In genomic region chr6:124854338-124854922, GRCh38 we compare ENCODE assay signal across 11 cellular contexts.
DNase-seq lines count a peak whose midpoint lies in the region; ATAC-seq and TF ChIP-seq lines count a peak whose summit lies in the region.
"Had no signal": no experiment of that assay in that cellular context is flagged by ENCODE, and none has a peak within 500 bp of the region (broad histone marks: within the 10 kb centered on the region; RNA-seq: fewer than 3 reads in every experiment).

No MANE protein-coding gene starts in this region.

- H4K20me1 ChIP-seq in hepatocyte (ENCODE audit: insufficient read depth, poor library complexity, severe bottlenecking) = no peaks in the 10 kb centered on the region

- H3K18ac ChIP-seq in mesenchymal stem cell (ENCODE audit: low read depth in 1 of 2, low read length in 2 of 2) = no peak overlapping the region

- H4K91ac ChIP-seq in mesenchymal stem cell (ENCODE audit: low read length) = no peak overlapping the region

- WGBS in hepatocyte (ENCODE audit: low lambda C conversion rate, missing lambda C conversion rate) = 51% methylated on average over 1 of the region's 1 CpG
- no CpG with 5 or more reads among the region's 1 CpG for WGBS in mesenchymal stem cell

- no peak for TF ChIP-seq CTCF in HEK293 (tag by site-specific recombination; IDR thresholded peaks at IDR 0.05)
- TF ChIP-seq CTCF in RWPE1 (conservative IDR thresholded peaks at IDR 0.05; ENCODE audit: low read depth) = peak; percentile 37
- TF ChIP-seq CTCF in hepatocyte (IDR thresholded peaks at IDR 0.05; ENCODE audit: poor library complexity) = peak; percentile 50

- CTCF ChIA-PET in HEK293 (lab: Yijun Ruan, JAX) = interaction anchor here (0.6 to 2.1 kb wide), 19 partner anchors 9 to 1985 kb away, joined by 3 to 11 read pairs (median 4); no protein-coding TSS in a partner anchor
- CTCF ChIA-PET in RWPE1 (lab: Yijun Ruan, JAX) = interaction anchor here (0.6 to 0.8 kb wide), 4 partner anchors 51 to 1610 kb away, joined by 3 to 5 read pairs (median 3); no protein-coding TSS in a partner anchor

- no peak overlapping the region for H3K9ac ChIP-seq in mesenchymal stem cell (ENCODE audit: low read length)

- H3K9me3 ChIP-seq in HEK293 (ENCODE audit: control insufficient read depth, insufficient read depth, low read depth, low read length) (no peaks in the 10 kb centered on the region), hepatocyte (ENCODE audit: low read depth) (no peaks in the 10 kb centered on the region), mesenchymal stem cell (ENCODE audit: control insufficient read depth, low read length) (no peaks in the 10 kb centered on the region)
- H3K9me3 ChIP-seq: Peyer's patch, tibial artery had no signal

- no peaks in the 10 kb centered on the region for H3K79me2 ChIP-seq in hepatocyte

- no peaks in the 10 kb centered on the region for H3K79me1 ChIP-seq in mesenchymal stem cell (replicated peaks; ENCODE audit: low read length, poor library complexity, severe bottlenecking)

- no peak overlapping the region for H2BK5ac ChIP-seq in mesenchymal stem cell (ENCODE audit: low read depth, low read length, poor library complexity, severe bottlenecking)

- no peaks in the 10 kb centered on the region for H3K9me2 ChIP-seq in hepatocyte (replicated peaks; ENCODE audit: insufficient read depth)

- H3K23ac ChIP-seq in mesenchymal stem cell (ENCODE audit: low read length in 2 of 2) = no peak overlapping the region

- no peak overlapping the region for H2AK5ac ChIP-seq in mesenchymal stem cell (ENCODE audit: low read length, severe bottlenecking)

- no peak overlapping the region for H2BK120ac ChIP-seq in mesenchymal stem cell (ENCODE audit: low read depth, low read length)

- POLR2A ChIA-PET in HEK293 (lab: Yijun Ruan, JAX) = no interaction called here
- POLR2A ChIA-PET in RWPE1 (lab: Yijun Ruan, JAX; ENCODE audit: low non-redundant PET) = no interaction called here

- ATAC-seq in HG03280 (IDR thresholded peaks at IDR 0.05; ENCODE audit: unreplicated experiment) = no peak

- H3K27me3 ChIP-seq in hepatocyte (no peaks in the 10 kb centered on the region), mesenchymal stem cell (ENCODE audit: control insufficient read depth in 1 of 2, insufficient read depth in 1 of 2, low read length in 2 of 2) (no peaks in the 10 kb centered on the region)
- H3K27me3 ChIP-seq: Peyer's patch, tibial artery had no signal

- H2BK12ac ChIP-seq in mesenchymal stem cell (ENCODE audit: low read length in 2 of 2) = no peak overlapping the region

- H3K4me1 ChIP-seq in HEK293 (ENCODE audit: control insufficient read depth, insufficient read depth, low read length) (no peaks in the 10 kb centered on the region), hepatocyte (ENCODE audit: insufficient read depth) (no peaks in the 10 kb centered on the region), mesenchymal stem cell (ENCODE audit: control insufficient read depth, insufficient read depth, low read depth, low read length) (no peaks in the 10 kb centered on the region)
- H3K4me1 ChIP-seq: Peyer's patch, tibial artery had no signal

- no peak overlapping the region for H3K4me3 ChIP-seq in HEK293 (ENCODE audit: low read depth, low read length)
- H3K4me3 ChIP-seq in hepatocyte = no peak overlapping the region
- no peak overlapping the region for H3K4me3 ChIP-seq in mesenchymal stem cell (ENCODE audit: insufficient read depth in 1 of 2, low read depth in 1 of 2, low read length in 2 of 2)
- H3K4me3 ChIP-seq: Peyer's patch, tibial artery had no signal

- H3K36me3 ChIP-seq in HEK293 (ENCODE audit: control insufficient read depth in 2 of 2, insufficient read depth in 1 of 2, low read length in 2 of 2) = no peaks in the 10 kb centered on the region
- H3K36me3 ChIP-seq in hepatocyte (replicated peaks; ENCODE audit: insufficient read depth, low read depth) = no peaks in the 10 kb centered on the region
- no peaks in the 10 kb centered on the region for H3K36me3 ChIP-seq in mesenchymal stem cell (ENCODE audit: control insufficient read depth in 1 of 2, insufficient read depth in 2 of 2, low read depth in 1 of 2, low read length in 2 of 2)
- H3K36me3 ChIP-seq: Peyer's patch, tibial artery had no signal

- no peak overlapping the region for H4K8ac ChIP-seq in mesenchymal stem cell (ENCODE audit: low read length)

- H2AFZ ChIP-seq in hepatocyte (no peak overlapping the region), mesenchymal stem cell (ENCODE audit: low read depth, low read length) (no peak overlapping the region)

- H3K4me2 ChIP-seq in hepatocyte (no peak overlapping the region), mesenchymal stem cell (ENCODE audit: low read length, poor library complexity, severe bottlenecking) (no peak overlapping the region)

- no peak overlapping the region for H3K4ac ChIP-seq in mesenchymal stem cell (ENCODE audit: low read depth in 1 of 2, low read length in 2 of 2)

- H3K14ac ChIP-seq in mesenchymal stem cell (ENCODE audit: low read length in 2 of 2) = no peak overlapping the region

- H3K27ac ChIP-seq in HEK293 (ENCODE audit: extremely low read depth, low read depth, low read length) (no peak overlapping the region), RWPE1 (no peak overlapping the region), hepatocyte (no peak overlapping the region), mesenchymal stem cell (ENCODE audit: low read length, poor library complexity, severe bottlenecking) (no peak overlapping the region)
- H3K27ac ChIP-seq: Peyer's patch, tibial artery had no signal

- H2BK15ac ChIP-seq in mesenchymal stem cell (ENCODE audit: low read depth, poor library complexity, severe bottlenecking) = no peak overlapping the region

- peak; percentile 9 for DNase-seq in COLO829 (ENCODE audit: low spot score)
- DNase-seq in RWPE1 (ENCODE audit: low spot score) = peak; percentile 18
- DNase-seq in hepatocyte (ENCODE audit: low spot score) = no peak
- no peak for DNase-seq in mesenchymal stem cell
- no peak for DNase-seq in SK-N-DZ (ENCODE audit: low spot score)
- no peak for DNase-seq in SHP77 treated with DMSO at 0.1 percent for 48 hours (lab: John Stamatoyannopoulos, UW)
- DNase-seq: effector CD8-positive, alpha-beta T cell; Peyer's patch; tibial artery had no signal

TF ChIP-seq in HEK293, 187 proteins besides CTCF, POLR2A, EP300 and RAD21:
- TF ChIP-seq ZFHX2 (tag by site-specific recombination; conservative IDR thresholded peaks at IDR 0.05) (no peak), ZNF639 (tag by site-specific recombination; IDR thresholded peaks at IDR 0.05) (no peak), ZNF513 (tag by site-specific recombination; IDR thresholded peaks at IDR 0.05) (no peak), ZNF654 (tag by site-specific recombination; IDR thresholded peaks at IDR 0.05; ENCODE audit: low read depth) (peak; percentile 56), ZNF473 (tag by site-specific recombination; IDR thresholded peaks at IDR 0.05) (no peak)
TF ChIP-seq in HEK293: peak in this region for 1.

Comparison
In these comparisons a context has a peak if more than half of its experiments do, and no peak if none do; other contexts are left out.
1. DNase-seq: peak in COLO829 (single experiment) and RWPE1 (single experiment); none in hepatocyte (single experiment), mesenchymal stem cell (single experiment), SK-N-DZ (single experiment) and SHP77 treated with DMSO at 0.1 percent for 48 hours (single experiment).